Comparison of ENCODE assay signal across 13 cellular contexts in the genomic region with DNA sequence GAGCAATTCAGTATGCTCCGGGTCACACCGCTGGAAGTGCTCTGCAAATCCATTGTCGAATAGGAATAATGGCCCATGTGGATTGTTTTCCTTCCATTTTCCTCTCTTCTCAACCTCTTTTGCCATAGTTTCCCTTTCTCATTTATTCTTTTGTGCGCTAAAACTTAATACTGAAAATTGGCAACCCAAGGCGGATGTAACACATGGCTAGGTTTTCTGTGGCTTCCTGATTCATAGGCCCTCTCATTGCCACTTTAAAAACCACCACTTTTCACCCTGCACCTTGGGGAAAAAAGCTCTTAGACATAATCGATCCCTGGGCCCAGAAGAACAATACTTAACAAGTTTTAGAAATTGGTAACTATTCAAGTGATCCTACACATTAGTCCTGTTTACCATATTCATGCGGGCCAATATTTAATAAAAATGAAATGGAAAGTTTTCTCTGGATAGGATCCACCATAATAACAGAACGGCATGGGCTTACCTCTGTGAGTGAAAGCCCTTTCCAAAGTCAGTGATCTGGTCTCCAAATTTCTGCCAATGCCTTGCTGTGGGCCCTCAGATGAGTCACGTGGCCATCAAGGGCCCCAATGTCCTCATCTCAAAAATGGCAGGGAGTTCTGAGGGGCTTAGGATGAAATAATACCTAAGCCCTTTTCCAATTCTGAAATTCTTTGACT. TPM values are rescaled to one million over a fixed set of nuclear protein-coding genes. Genes with fewer than 3 reads are reported as not detected.
DNase-seq lines count a peak whose midpoint lies in the region; ATAC-seq and TF ChIP-seq lines count a peak whose summit lies in the region.
"Had no signal": no experiment of that assay in that cellular context is flagged by ENCODE, and none has a peak within 500 bp of the region (broad histone marks: within the 10 kb centered on the region; RNA-seq: fewer than 3 reads in every experiment).

No MANE protein-coding gene starts in this region.

- H3K27ac ChIP-seq in heart right ventricle, result peak overlapping the region in 1 of 10 donors; percentile 37
- H3K27ac ChIP-seq: dorsolateral prefrontal cortex had no signal

- intact Hi-C loops in heart right ventricle (cut with DNase I), result no loop called here

- 82 to 84% methylated on average over 9 of the region's 9 CpGs for WGBS in heart right ventricle, 2 donors

- no peak overlapping the region for H3K4me3 ChIP-seq in heart right ventricle
- H3K4me3 ChIP-seq: dorsolateral prefrontal cortex had no signal

- DNase-seq in germinal center (ENCODE audit: low spot score) (peak; percentile 33), epidermal melanocyte (ENCODE audit: insufficient read length, low spot score) (no peak), heart right ventricle (no peak), hippocampal formation (lab: John Stamatoyannopoulos, UW) (no peak), dermis blood vessel endothelial cell (no peak)
- DNase-seq: activated CD8-positive, alpha-beta memory T cell treated with anti-CD3 and anti-CD28 coated beads, Interleukin-2, amount 50 U/mL, for 4 hours; EL; nucleus accumbens had no signal

- H3K27me3 ChIP-seq in heart right ventricle, result peaks cover 0 to 3% (median 0%) of the 10 kb centered on the region in 7 donors

- peak; percentile 28 for ATAC-seq in GM18858 (IDR thresholded peaks at IDR 0.05; ENCODE audit: unreplicated experiment)
- ATAC-seq in GM21515 (IDR thresholded peaks at IDR 0.05; ENCODE audit: unreplicated experiment), result peak; percentile 40
- ATAC-seq in HG03442 (IDR thresholded peaks at IDR 0.05; ENCODE audit: unreplicated experiment), result peak; percentile 37
- ATAC-seq in heart right ventricle, result no peak

- no peaks in the 10 kb centered on the region for H3K9me3 ChIP-seq in heart right ventricle

- no peak for TF ChIP-seq CTCF in heart right ventricle (IDR thresholded peaks at IDR 0.05)

- H3K4me1 ChIP-seq in heart right ventricle, result peaks cover 0 to 28% (median 0%) of the 10 kb centered on the region in 9 donors

- no peaks in the 10 kb centered on the region for H3K36me3 ChIP-seq in heart right ventricle

RNA-seq across cellular contexts. Expression of gene ITK, which starts 34.6 kb away (rescaled TPM):
- total RNA-seq in heart right ventricle, result 1 to 10 TPM in 4 of 10 donors, under 1 TPM in 5, not detected in 1; 0.09 to 4.7 (median 0.81) TPM
- polyA plus RNA-seq in heart right ventricle, result under 1 TPM; 0.15 to 0.20 TPM
- not detected in 2 replicates for total RNA-seq in dermis blood vessel endothelial cell

RNA-seq across cellular contexts. Expression of gene GARIN3, which starts 49.2 kb away (rescaled TPM):
- total RNA-seq in heart right ventricle (not detected), dermis blood vessel endothelial cell (not detected in 2 replicates)
- not detected for polyA plus RNA-seq in heart right ventricle
- total RNA-seq: dorsolateral prefrontal cortex, M059J had no signal

RNA-seq across cellular contexts. Expression of gene CYFIP2, which starts 50.6 kb away (rescaled TPM):
- 10 to 100 TPM; 20.3 to 50.8 (median 34.4) TPM for total RNA-seq in heart right ventricle
- 10 to 100 TPM; 23.5 to 28.5 TPM for polyA plus RNA-seq in heart right ventricle
- total RNA-seq in dermis blood vessel endothelial cell, result 11.7 and 12.6 TPM in 2 replicates

Comparison
In these comparisons a context has a peak if more than half of its experiments do, and no peak if none do; other contexts are left out.
1. ATAC-seq: peak in GM18858 (single experiment), GM21515 (single experiment) and HG03442 (single experiment); none in heart right ventricle (0 of 8).